Comparison of ENCODE assay signal across 1 cellular context in genomic region chr10:95279042-95279820, GRCh38.
A peak's percentile ranks its signal among the peaks of the same experiment; 100 is the strongest.
TF ChIP-seq lines count a peak whose summit lies in the region.

No MANE protein-coding gene starts in this region.

TF ChIP-seq in SK-N-SH, 30 proteins besides CTCF, POLR2A, EP300 and RAD21 (continued from another document):
- peak; percentile 49; the same call in 1 of the 2 replicates for TF ChIP-seq MAX (IDR thresholded peaks at IDR 0.05; ENCODE audit: low read depth)
- peak; percentile 53 for TF ChIP-seq TCF12 (IDR thresholded peaks at IDR 0.05)
- no peak for TF ChIP-seq EZH2phosphoT487 (IDR thresholded peaks at IDR 0.05; ENCODE audit: borderline replicate concordance, low read depth)
- TF ChIP-seq RXRA (IDR thresholded peaks at IDR 0.05; ENCODE audit: borderline replicate concordance, low read depth) = no peak
- TF ChIP-seq REST (IDR thresholded peaks at IDR 0.05; ENCODE audit: low read depth, low read length) = no peak
- TF ChIP-seq JUND (IDR thresholded peaks at IDR 0.05) = peak; percentile 33; the same call in 1 of the 2 replicates
- peak; percentile 72 for TF ChIP-seq FOSL2 (IDR thresholded peaks at IDR 0.05; ENCODE audit: borderline replicate concordance, low read depth)
